17 cellular contexts compared by ENCODE assay signal in the genomic region with DNA sequence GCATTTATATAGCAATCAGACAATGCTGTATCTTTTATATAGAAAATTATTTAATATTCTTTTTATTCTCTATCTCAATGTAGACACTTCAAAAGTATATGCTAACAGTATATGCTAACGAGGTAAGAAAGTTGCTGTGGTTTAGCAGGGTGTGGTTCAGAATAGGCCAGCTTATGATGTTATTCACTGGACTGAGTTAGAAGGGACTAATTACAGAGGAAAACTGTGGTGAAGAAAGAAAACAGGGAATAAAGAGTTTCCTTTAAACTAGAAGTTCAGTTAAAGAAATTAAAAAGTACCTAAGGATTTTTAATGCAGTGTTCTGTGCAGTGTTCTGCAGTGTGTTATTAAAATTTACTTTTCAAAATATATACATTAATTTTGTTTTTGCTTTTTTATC.
"Had no signal": no experiment of that assay in that cellular context is flagged by ENCODE, and none has a peak within 500 bp of the region (broad histone marks: within the 10 kb centered on the region; RNA-seq: fewer than 3 reads in every experiment).

No MANE protein-coding gene starts in this region.

- H3K36me3 Mint-ChIP-seq: WTC11 had no signal

- H3K9me3 ChIP-seq: gastroesophageal sphincter had no signal

- H3K4me3 ChIP-seq: gastroesophageal sphincter, heart left ventricle had no signal

- DNase-seq: activated CD4-positive, alpha-beta T cell treated with anti-CD3 and anti-CD28 coated beads for 36 hours; activated CD4-positive, alpha-beta T cell treated with anti-CD3 and anti-CD28 coated beads, Interleukin-2, amount 50 U/mL, for 48 hours; activated gamma-delta T cell; central memory CD4-positive, alpha-beta T cell; heart left ventricle; left ventricle myocardium superior; mesendoderm; naive thymus-derived CD8-positive, alpha-beta T cell; stimulated activated CD4-positive, alpha-beta T cell treated with anti-CD3 and anti-CD28 coated beads, Interleukin-1b, Interleukin-23, amount 100 ng/mL, for 48 hours; stimulated activated CD8-positive, alpha-beta memory T cell treated with anti-CD3 and anti-CD28 coated beads, Interleukin-4, amount 100 ng/mL, for 48 hours; stimulated activated naive CD4-positive, alpha-beta T cell; SW 1271 had no signal

- FAIRE-seq: TTC549 had no signal

- H3K27ac ChIP-seq: coronary artery, gastroesophageal sphincter, heart left ventricle had no signal

- H3K4me3 Mint-ChIP-seq: activated CD4-positive, alpha-beta T cell treated with anti-CD3 and anti-CD28 coated beads for 36 hours; naive thymus-derived CD8-positive, alpha-beta T cell; WTC11 had no signal

- H3K27me3 ChIP-seq: gastroesophageal sphincter, heart left ventricle had no signal

- ATAC-seq: activated CD4-positive, alpha-beta T cell treated with anti-CD3 and anti-CD28 coated beads for 36 hours; activated naive CD4-positive, alpha-beta T cell treated with anti-CD3 and anti-CD28 coated beads, Interleukin-2, amount 50 U/mL, for 72 hours; gastroesophageal sphincter; heart left ventricle; left ventricle myocardium superior; naive thymus-derived CD8-positive, alpha-beta T cell had no signal

- H3K27me3 Mint-ChIP-seq: activated CD4-positive, alpha-beta T cell treated with anti-CD3 and anti-CD28 coated beads for 36 hours; naive thymus-derived CD8-positive, alpha-beta T cell had no signal

- H3K36me3 ChIP-seq: gastroesophageal sphincter, heart left ventricle had no signal

- H3K27ac Mint-ChIP-seq: activated CD4-positive, alpha-beta T cell treated with anti-CD3 and anti-CD28 coated beads for 36 hours; activated naive CD4-positive, alpha-beta T cell treated with anti-CD3 and anti-CD28 coated beads, Interleukin-2, amount 50 U/mL, for 72 hours; WTC11 had no signal
